ENCODE assay signal across 9 cellular contexts in genomic region chr1:87325982-87326738, GRCh38. TPM values are rescaled to one million over a fixed set of nuclear protein-coding genes. Genes with fewer than 3 reads are reported as not detected.
DNase-seq lines count a peak whose midpoint lies in the region; ATAC-seq, FAIRE-seq and TF ChIP-seq lines count a peak whose summit lies in the region.
"Had no signal": no experiment of that assay in that cellular context is flagged by ENCODE, and none has a peak within 500 bp of the region (broad histone marks: within the 10 kb centered on the region; RNA-seq: fewer than 3 reads in every experiment).

No MANE protein-coding gene starts in this region.

- H2AFZ ChIP-seq in PC-9 (0 out of 2 replicates have a peak overlapping the region, but pooled peaks have one; percentile 6), HepG2 (ENCODE audit: low read length) (no peak overlapping the region)

- peak overlapping the region; percentile 81 for H3K4me3 Mint-ChIP-seq in type B pancreatic cell
- H3K4me3 Mint-ChIP-seq: activated naive CD8-positive, alpha-beta T cell treated with anti-CD3 and anti-CD28 coated beads, Interleukin-2, amount 10 ng/mL, durations not matched to agents 7 days and 5 days had no signal

- H3K79me2 ChIP-seq in PC-9 (ENCODE audit: low read depth) = peaks cover 23% of the 10 kb centered on the region
- H3K79me2 ChIP-seq in HepG2 (ENCODE audit: insufficient read depth, low read length) = peaks cover 12% of the 10 kb centered on the region

- no peak overlapping the region for H3K9ac ChIP-seq in HepG2 (ENCODE audit: insufficient read depth, low read depth, low read length)

- BruUV-seq in PC-9 (replicated peaks; lab: Mats Ljungman, UMichigan) (no TSS peak), HepG2 (replicated peaks; lab: Mats Ljungman, UMichigan) (no TSS peak)

- H3K9me3 Mint-ChIP-seq in type B pancreatic cell = no peaks in the 10 kb centered on the region
- H3K9me3 Mint-ChIP-seq: activated naive CD8-positive, alpha-beta T cell treated with anti-CD3 and anti-CD28 coated beads, Interleukin-2, amount 10 ng/mL, durations not matched to agents 7 days and 5 days had no signal

- H3K27ac ChIP-seq in PC-9 = no peak overlapping the region
- peak overlapping the region in 1 of 4 donors; percentile 14 for H3K27ac ChIP-seq in body of pancreas
- H3K27ac ChIP-seq in HepG2 (ENCODE audit: extremely low read length, insufficient read depth, low read length) = no peak overlapping the region

- no peaks in the 10 kb centered on the region for H3K36me3 Mint-ChIP-seq in type B pancreatic cell
- H3K36me3 Mint-ChIP-seq: activated naive CD8-positive, alpha-beta T cell treated with anti-CD3 and anti-CD28 coated beads, Interleukin-2, amount 10 ng/mL, durations not matched to agents 7 days and 5 days had no signal

- H3K4me2 ChIP-seq in PC-9 (no peak overlapping the region), HepG2 (ENCODE audit: low read depth, low read length) (no peak overlapping the region)

- H3K27me3 Mint-ChIP-seq in type B pancreatic cell = no peaks in the 10 kb centered on the region

- peaks cover 9% of the 10 kb centered on the region for H3K4me1 ChIP-seq in PC-9 (replicated peaks; ENCODE audit: insufficient read depth)
- H3K4me1 ChIP-seq in body of pancreas = peaks cover 16% of the 10 kb centered on the region
- peaks cover 15% of the 10 kb centered on the region for H3K4me1 ChIP-seq in HepG2 (ENCODE audit: insufficient read depth, low read length)

- H3K27ac Mint-ChIP-seq in type B pancreatic cell = peak overlapping the region; percentile 65
- H3K27ac Mint-ChIP-seq: activated naive CD8-positive, alpha-beta T cell treated with anti-CD3 and anti-CD28 coated beads, Interleukin-2, amount 10 ng/mL, durations not matched to agents 7 days and 5 days had no signal

- no peak for TF ChIP-seq RAD21 in HepG2 (CRISPR knock-in tag; IDR thresholded peaks at IDR 0.05)

- H3K36me3 ChIP-seq in PC-9 (ENCODE audit: low read depth) (no peaks in the 10 kb centered on the region), body of pancreas (replicated peaks in 1 of 2; ENCODE audit: insufficient read depth in 1 of 2, low read depth in 2 of 2) (no peaks in the 10 kb centered on the region), HepG2 (replicated peaks in 1 of 2; ENCODE audit: control insufficient read depth in 1 of 2, insufficient read depth in 2 of 2, low read length in 2 of 2) (no peaks in the 10 kb centered on the region)

- no peaks in the 10 kb centered on the region for H3K9me3 ChIP-seq in PC-9 (ENCODE audit: insufficient read depth, low read depth)
- H3K9me3 ChIP-seq in body of pancreas = no peaks in the 10 kb centered on the region
- no peaks in the 10 kb centered on the region for H3K9me3 ChIP-seq in HepG2 (ENCODE audit: low read length)

- intact Hi-C loops in PC-9 (cut with micrococcal nuclease; ENCODE audit: unreplicated experiment) = loop anchor here (5.0 kb wide), 3 partner anchors 146 to 851 kb away; no protein-coding TSS in a partner anchor
- intact Hi-C loops in body of pancreas (cut with DNase I) = loop anchor here (10.0 kb wide), 1 partner anchor 629 kb away; no protein-coding TSS in a partner anchor
- intact Hi-C loops in HepG2 (cut with micrococcal nuclease; ENCODE audit: unreplicated experiment) = loop anchor here (1.0 to 5.0 kb wide), 3 partner anchors 99 to 1744 kb away; partner anchors contain the start of gene CCN1

- H3F3A ChIP-seq in PC-9 (ENCODE audit: insufficient read depth, low read depth) = peaks cover 15% of the 10 kb centered on the region

- no peak for TF ChIP-seq POLR2A in body of pancreas (IDR thresholded peaks at IDR 0.05)
- TF ChIP-seq POLR2A in HepG2 (IDR thresholded peaks at IDR 0.05; ENCODE audit: insufficient read depth in 1 of 2, low read depth in 2 of 2, low read length in 2 of 2) = no peak

- CTCF ChIA-PET in PC-9 (lab: Charles Lee) = interaction anchor here (0.6 kb wide), 1 partner anchor 736 kb away, joined by 4 read pairs; no protein-coding TSS in a partner anchor
- CTCF ChIA-PET in HepG2 (lab: Yijun Ruan, JAX; ENCODE audit: low intra/inter-chr PET ratio, low total read pairs) = interaction anchor here (1.3 kb wide), 1 partner anchor 735 kb away, joined by 3 read pairs; no protein-coding TSS in a partner anchor

- no peaks in the 10 kb centered on the region for H3K27me3 ChIP-seq in PC-9 (ENCODE audit: insufficient read depth, low read depth)
- no peaks in the 10 kb centered on the region for H3K27me3 ChIP-seq in body of pancreas
- H3K27me3 ChIP-seq in HepG2 (ENCODE audit: control insufficient read depth in 1 of 2, insufficient read depth in 2 of 2, low read length in 2 of 2) = peaks cover 0 to 6% of the 10 kb centered on the region in 2 experiments; a peak in 2 of 5 replicates

- no peak for TF ChIP-seq EP300 in HepG2 (IDR thresholded peaks at IDR 0.05; ENCODE audit: low read depth in 2 of 2, low read length in 2 of 2)
- TF ChIP-seq EP300 in HepG2 (CRISPR knock-in tag; IDR thresholded peaks at IDR 0.05; ENCODE audit: borderline replicate concordance) = no peak

- peaks cover 8% of the 10 kb centered on the region for H4K20me1 ChIP-seq in PC-9 (ENCODE audit: insufficient read depth)
- H4K20me1 ChIP-seq in HepG2 (ENCODE audit: insufficient read depth, low read length) = no peaks in the 10 kb centered on the region; the same call in 1 of the 2 replicates

- peak; percentile 93 for TF ChIP-seq CTCF in PC-9 (conservative IDR thresholded peaks at IDR 0.05)
- TF ChIP-seq CTCF in body of pancreas (IDR thresholded peaks at IDR 0.05) = peak; percentile 43 to 85 (median 77)
- TF ChIP-seq CTCF in HepG2 (CRISPR knock-in tag; IDR thresholded peaks at IDR 0.05) = peak; percentile 75
- peak; percentile 90 for TF ChIP-seq CTCF in type B pancreatic cell (conservative IDR thresholded peaks at IDR 0.05)

- POLR2A ChIA-PET in PC-9 (lab: Charles Lee; ENCODE audit: unreplicated experiment) = no interaction called here
- POLR2A ChIA-PET in HepG2 (lab: Yijun Ruan, JAX) = interaction anchor here (1.1 kb wide), 1 partner anchor 10 kb away, joined by 3 read pairs; no protein-coding TSS in a partner anchor

- in situ Hi-C loops in KBM-7 (cut with MboI; ENCODE audit: low pct_unique_long_range_greater_than_20kb, low sequenced_read_pairs) = no loop called here
- in situ Hi-C loops in HepG2 (cut with HindIII; ENCODE audit: extremely low pct_ligation_motif_present, low pct_unique_long_range_greater_than_20kb) = loop anchor here (10.0 to 25.0 kb wide), 2 partner anchors 469 to 636 kb away; no protein-coding TSS in a partner anchor

- no peak for FAIRE-seq in HepG2 (lab: Jason Lieb, UNC)

- H3K4me1 Mint-ChIP-seq in type B pancreatic cell (ENCODE audit: unreplicated experiment) = peaks cover 19% of the 10 kb centered on the region

- DNase-seq in NK-92 treated with Interleukin-12 subunit alpha and Interleukin-12 subunit beta, amount 100 ng/mL, for 24 hours (lab: John Stamatoyannopoulos, UW) = peak; percentile 14
- DNase-seq in NK-92 (lab: John Stamatoyannopoulos, UW; ENCODE audit: unreplicated experiment) (no peak), KBM-7 (peak; percentile 68), PC-9 (peak; percentile 33 to 48), body of pancreas (peak; percentile 49 to 64 (median 57)), HepG2 (ENCODE audit: low spot score) (peak; percentile 44), type B pancreatic cell (ENCODE audit: extremely low spot score, unreplicated experiment) (no peak), GM19240 (ENCODE audit: insufficient read length, low spot score) (no peak)
- DNase-seq: activated naive CD8-positive, alpha-beta T cell treated with anti-CD3 and anti-CD28 coated beads, Interleukin-2, amount 10 ng/mL, durations not matched to agents 7 days and 5 days had no signal

- no peak for ATAC-seq in body of pancreas
- ATAC-seq in HepG2 = no peak

- no peaks in the 10 kb centered on the region for H3K9me2 ChIP-seq in PC-9 (ENCODE audit: insufficient read depth)

- H3K4me3 ChIP-seq in PC-9 (no peak overlapping the region), body of pancreas (no peak overlapping the region), HepG2 (replicated peaks in 1 of 3; ENCODE audit: insufficient read depth in 1 of 3, low read depth in 2 of 3, low read length in 3 of 3) (no peak overlapping the region)

- 35% methylated on average over 10 of the region's 10 CpGs for WGBS in body of pancreas, 2 donors
- 32% methylated on average over 10 of the region's 10 CpGs for WGBS in HepG2 (ENCODE audit: low lambda C conversion rate)

RNA-seq across cellular contexts. Expression of gene LMO4, which starts 2.5 kb away (rescaled TPM):
- 37.1 and 47.7 TPM in 2 replicates for total RNA-seq in PC-9 (2021)
- 10 to 100 TPM; 14.2 to 23.6 TPM for total RNA-seq in body of pancreas
- total RNA-seq in HepG2 (2016; rRNA removed; fragmentation: Illumina TruSeq; extraction: Trizol) = 18.2 and 19.3 TPM in 2 replicates
- 17.4 and 17.9 TPM in 2 replicates for total RNA-seq in HepG2 (2016; cell fraction: cytosol; rRNA removed; fragmentation: Illumina TruSeq; extraction: Trizol; ENCODE audit: low read depth)
- 16.4 and 19.6 TPM in 2 replicates for total RNA-seq in HepG2 (2016; cell fraction: insoluble cytoplasmic fraction; rRNA removed; fragmentation: Illumina TruSeq; extraction: Trizol)
- total RNA-seq in HepG2 (2016; cell fraction: membrane; rRNA removed; fragmentation: Illumina TruSeq; extraction: Trizol) = 33.7 and 34.0 TPM in 2 replicates
- total RNA-seq in HepG2 (2016; cell fraction: nucleus; rRNA removed; fragmentation: Illumina TruSeq; extraction: Trizol) = 10.8 and 11.3 TPM in 2 replicates
- polyA plus RNA-seq in HepG2 (2011; rRNA removed) = 49.9 and 51.8 TPM in 2 replicates
- 37.6 and 48.6 TPM in 2 replicates for polyA plus RNA-seq in HepG2 (2011; cell fraction: cytosol; rRNA removed)
- polyA plus RNA-seq in HepG2 (2011; cell fraction: nucleus; rRNA removed) = 23.7 and 30.8 TPM in 2 replicates
- polyA plus RNA-seq in HepG2 (2012) = 28.8 and 41.3 TPM in 2 replicates
- 23.6 and 24.2 TPM in 2 replicates for polyA plus RNA-seq in HepG2 (2016; cell fraction: cytosol; fragmentation: Illumina TruSeq; extraction: Trizol; ENCODE audit: low read depth)
- 25.7 and 27.6 TPM in 2 replicates for polyA plus RNA-seq in HepG2 (2016; cell fraction: insoluble cytoplasmic fraction; fragmentation: Illumina TruSeq; extraction: Trizol; ENCODE audit: low read depth)
- polyA plus RNA-seq in HepG2 (2016; cell fraction: membrane; fragmentation: Illumina TruSeq; extraction: Trizol; ENCODE audit: low read depth) = 39.0 and 39.5 TPM in 2 replicates
- 21.2 and 23.4 TPM in 2 replicates for polyA plus RNA-seq in HepG2 (2016; cell fraction: nucleus; fragmentation: Illumina TruSeq; extraction: Trizol; ENCODE audit: insufficient read depth, low read depth)
- 23.9 and 48.3 TPM in 2 replicates for polyA minus RNA-seq in HepG2 (2011; rRNA and poly(A)+ RNA removed; ENCODE audit: low replicate concordance)
- polyA minus RNA-seq in HepG2 (2011; cell fraction: cytosol; rRNA and poly(A)+ RNA removed) = 14.4 and 15.8 TPM in 2 replicates
- 25.0 and 28.3 TPM in 2 replicates for polyA minus RNA-seq in HepG2 (2011; cell fraction: nucleus; rRNA and poly(A)+ RNA removed)
- 114 and 132 TPM in 2 replicates for total RNA-seq in type B pancreatic cell (ENCODE audit: low replicate concordance)

Comparison
In these comparisons a context has a peak if more than half of its experiments do, and no peak if none do; other contexts are left out.
1. DNase-seq: peak in NK-92 treated with Interleukin-12 subunit alpha and Interleukin-12 subunit beta, amount 100 ng/mL, for 24 hours (single experiment), KBM-7 (single experiment), PC-9 (2 of 2), body of pancreas (4 of 4) and HepG2 (single experiment); none in NK-92 (single experiment), type B pancreatic cell (single experiment) and GM19240 (single experiment).
2. Peak in every context shown above with its lines, with median percentiles within 50 percentile points of each other: CTCF ChIP-seq.